In genomic region chr7:73565675-73566342, GRCh38 we compare ENCODE assay signal across 10 cellular contexts. TPM values are rescaled to one million over a fixed set of nuclear protein-coding genes. Genes with fewer than 3 reads are reported as not detected.
DNase-seq lines count a peak whose midpoint lies in the region; ATAC-seq, FAIRE-seq and TF ChIP-seq lines count a peak whose summit lies in the region.
"Had no signal": no experiment of that assay in that cellular context is flagged by ENCODE, and none has a peak within 500 bp of the region (broad histone marks: within the 10 kb centered on the region; RNA-seq: fewer than 3 reads in every experiment).

No MANE protein-coding gene starts in this region.

- no peaks in the 10 kb centered on the region for H3K79me2 ChIP-seq in MM.1S (ENCODE audit: low read length)

- no peaks in the 10 kb centered on the region for H3K9me3 Mint-ChIP-seq in CD8-positive, alpha-beta T cell

- H3K9me3 ChIP-seq in CD8-positive, alpha-beta T cell (ENCODE audit: low read length), result no peaks in the 10 kb centered on the region
- no peaks in the 10 kb centered on the region for H3K9me3 ChIP-seq in MM.1S (replicated peaks; ENCODE audit: insufficient read depth, low read length)
- H3K9me3 ChIP-seq in mucosa of stomach (ENCODE audit: control insufficient read depth, low read length), result no peaks in the 10 kb centered on the region

- POLR2A ChIA-PET in CD8-positive, alpha-beta T cell (lab: Charles Lee), result interaction anchor here (0.5 to 2.3 kb wide), 5 partner anchors 9 to 59 kb away, joined by 3 to 14 read pairs (median 6); partner anchors contain the start of genes BAZ1B, BCL7B and TBL2

- ATAC-seq in CD8-positive, alpha-beta T cell, result no peak
- ATAC-seq in GM19397 (IDR thresholded peaks at IDR 0.05; ENCODE audit: unreplicated experiment), result no peak
- ATAC-seq in GM18519 (IDR thresholded peaks at IDR 0.05; ENCODE audit: low FRiP score, unreplicated experiment), result no peak

- no peaks in the 10 kb centered on the region for H3K9me2 ChIP-seq in MM.1S (replicated peaks; ENCODE audit: insufficient read depth, low read length)

- peak overlapping the region; percentile 74 for H3K4me2 ChIP-seq in MM.1S (ENCODE audit: low read depth, low read length)

- no peak for DNase-seq in CD8-positive, alpha-beta T cell
- DNase-seq in MM.1S (peak; percentile 39), amniotic epithelial cell (ENCODE audit: low read depth) (peak; percentile 64), urothelium cell line (ENCODE audit: low spot score) (no peak), SIG-M5 treated with dmso at 0.1 percent for 504 hours (lab: John Stamatoyannopoulos, UW; ENCODE audit: unreplicated experiment) (no peak)
- DNase-seq: effector CD8-positive, alpha-beta T cell; EL had no signal

- peaks cover 10% of the 10 kb centered on the region for H3K36me3 ChIP-seq in CD8-positive, alpha-beta T cell (ENCODE audit: insufficient read depth, low read length)
- H3K36me3 ChIP-seq in MM.1S (replicated peaks; ENCODE audit: insufficient read depth, low read length) (no peaks in the 10 kb centered on the region), mucosa of stomach (ENCODE audit: control insufficient read depth, insufficient read depth, low read length) (peaks cover 2% of the 10 kb centered on the region)

- no peaks in the 10 kb centered on the region for H4K20me1 ChIP-seq in MM.1S (ENCODE audit: insufficient read depth, low read length)

- intact Hi-C loops in CD8-positive, alpha-beta T cell (cut with DNase I, micrococcal nuclease), result no loop called here

- H3F3A ChIP-seq in MM.1S (ENCODE audit: insufficient read depth, low read length), result peaks cover 14% of the 10 kb centered on the region; the same call in 1 of the 2 replicates

- H3K27ac ChIP-seq in CD8-positive, alpha-beta T cell (ENCODE audit: low read depth, low read length), result no peak overlapping the region
- H3K27ac ChIP-seq in MM.1S (ENCODE audit: low read length), result no peak overlapping the region; the same call in 1 of the 2 replicates

- H3K27ac Mint-ChIP-seq in CD8-positive, alpha-beta T cell, result peak overlapping the region; percentile 83

- peaks cover 33% of the 10 kb centered on the region for H3K4me1 Mint-ChIP-seq in CD8-positive, alpha-beta T cell (ENCODE audit: low read depth)

- H3K4me1 ChIP-seq in CD8-positive, alpha-beta T cell (ENCODE audit: insufficient read depth, low read length), result peaks cover 11% of the 10 kb centered on the region
- H3K4me1 ChIP-seq in MM.1S (ENCODE audit: low read length) (0 out of 2 replicates have a peak, but pooled peaks cover 7% of the 10 kb centered on the region), mucosa of stomach (ENCODE audit: control insufficient read depth, insufficient read depth, low read length) (peaks cover 8% of the 10 kb centered on the region)

- no peak for FAIRE-seq in urothelium cell line (lab: Jason Lieb, UNC)

- H3K27me3 ChIP-seq in CD8-positive, alpha-beta T cell (ENCODE audit: insufficient read depth, low read length), result no peaks in the 10 kb centered on the region
- no peaks in the 10 kb centered on the region for H3K27me3 ChIP-seq in MM.1S (replicated peaks; ENCODE audit: insufficient read depth, low read length)
- H3K27me3 ChIP-seq in mucosa of stomach (ENCODE audit: control insufficient read depth, insufficient read depth, low read length), result no peaks in the 10 kb centered on the region

- TF ChIP-seq CTCF in CD8-positive, alpha-beta T cell (IDR thresholded peaks at IDR 0.05), result no peak
- TF ChIP-seq CTCF in MM.1S (IDR thresholded peaks at IDR 0.05; ENCODE audit: low read length), result no peak

- H3K9ac ChIP-seq in MM.1S (ENCODE audit: low read length) (peak overlapping the region; percentile 34; the same call in 1 of the 2 replicates), mucosa of stomach (ENCODE audit: low read length) (peak overlapping the region; percentile 40)

- CTCF ChIA-PET in CD8-positive, alpha-beta T cell (lab: Charles Lee), result interaction anchor here (0.5 kb wide), 1 partner anchor 15 kb away, joined by 3 read pairs; no protein-coding TSS in a partner anchor

- H3K4me3 Mint-ChIP-seq in CD8-positive, alpha-beta T cell, result peak overlapping the region; percentile 85

- H2AFZ ChIP-seq in MM.1S (ENCODE audit: low read length), result peak overlapping the region; percentile 67

- H3K36me3 Mint-ChIP-seq in CD8-positive, alpha-beta T cell, result peaks cover 18% of the 10 kb centered on the region

- H3K27me3 Mint-ChIP-seq in CD8-positive, alpha-beta T cell (ENCODE audit: low read depth), result no peaks in the 10 kb centered on the region

- H3K4me3 ChIP-seq in CD8-positive, alpha-beta T cell (ENCODE audit: low read depth, low read length), result peak overlapping the region; percentile 18
- H3K4me3 ChIP-seq in MM.1S (ENCODE audit: low read length) (peak overlapping the region; percentile 61), mucosa of stomach (ENCODE audit: low read length) (peak overlapping the region; percentile 22)

RNA-seq across cellular contexts. Expression of gene BCL7B, which starts 8.3 kb away (rescaled TPM):
- total RNA-seq in CD8-positive, alpha-beta T cell, result 100 to 1,000 TPM; 153 to 154 TPM

RNA-seq across cellular contexts. Expression of gene TBL2, which starts 12.6 kb away (rescaled TPM):
- total RNA-seq in CD8-positive, alpha-beta T cell, result 10 to 100 TPM; 14.9 to 16.7 TPM

RNA-seq across cellular contexts. Expression of gene BAZ1B, which starts 43.7 kb away (rescaled TPM):
- 10 to 100 TPM; 32.2 to 37.2 TPM for total RNA-seq in CD8-positive, alpha-beta T cell

RNA-seq across cellular contexts. Expression of gene MLXIPL, which starts 58.5 kb away (rescaled TPM):
- not detected for total RNA-seq in CD8-positive, alpha-beta T cell

Comparison
In these comparisons a context has a peak if more than half of its experiments do, and no peak if none do; other contexts are left out.
1. DNase-seq: peak in MM.1S (single experiment) and amniotic epithelial cell (single experiment); none in CD8-positive, alpha-beta T cell (0 of 7), urothelium cell line (single experiment) and SIG-M5 treated with dmso at 0.1 percent for 504 hours (single experiment).
2. Peak in every context shown above with its lines, with median percentiles within 50 percentile points of each other: H3K4me3 ChIP-seq.